In the genomic region with DNA sequence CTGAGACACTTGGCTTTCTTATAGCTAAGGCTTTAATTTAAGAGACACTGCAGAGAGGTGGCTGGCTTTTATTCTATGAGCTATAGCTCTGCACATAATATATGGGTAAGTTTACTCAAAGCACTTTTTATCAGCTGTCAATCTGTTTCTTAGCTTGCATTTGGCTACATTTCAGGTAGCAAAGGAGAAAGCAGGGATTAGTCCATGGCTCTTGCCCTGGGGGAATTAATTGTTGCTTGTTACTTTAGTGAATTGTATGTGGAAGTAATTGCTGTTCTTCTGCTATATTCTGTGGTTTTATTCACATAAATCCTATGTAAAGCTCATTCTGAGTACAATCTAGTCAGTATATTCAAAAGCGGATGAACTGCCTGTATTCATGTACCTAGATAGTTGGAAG, we compare ENCODE assay signal across 33 cellular contexts. TPM values are rescaled to one million over a fixed set of nuclear protein-coding genes. Genes with fewer than 3 reads are reported as not detected.
"Had no signal": no experiment of that assay in that cellular context is flagged by ENCODE, and none has a peak within 500 bp of the region (broad histone marks: within the 10 kb centered on the region; RNA-seq: fewer than 3 reads in every experiment).

No MANE protein-coding gene starts in this region.

- H3K27ac ChIP-seq: neural progenitor cell, parathyroid adenoma, stomach, thyroid gland, upper lobe of left lung, vagina had no signal

- H3K9ac ChIP-seq: neural progenitor cell, parathyroid adenoma had no signal

- H3K4me1 ChIP-seq: parathyroid adenoma, stomach, thyroid gland, upper lobe of left lung, vagina had no signal

- H3K27me3 ChIP-seq: neural progenitor cell, thyroid gland, upper lobe of left lung, vagina had no signal

- H3K36me3 ChIP-seq: neural progenitor cell, stomach, thyroid gland, upper lobe of left lung, vagina had no signal

- H3K36me3 Mint-ChIP-seq: activated naive CD4-positive, alpha-beta T cell treated with anti-CD3 and anti-CD28 coated beads, Interleukin-2, amount 50 U/mL, for 24 hours; memory B cell; naive thymus-derived CD4-positive, alpha-beta T cell; neural progenitor cell; stimulated activated naive B cell treated with anti-CD40 and anti-IgM and Interleukin-4, amounts not matched to agents 10 μg/mL and 1 μg/mL and 100 μg/mL, for 72 hours had no signal

- H3K9me3 ChIP-seq: stomach, thyroid gland, upper lobe of left lung, vagina had no signal

- DNase-seq: activated B cell treated with CpG ODN at 0.5 μM for 24 hours; activated CD4-positive, alpha-beta T cell treated with anti-CD3 and anti-CD28 coated beads, Interleukin-2, amount 50 U/mL, for 1 hour; activated CD8-positive, alpha-beta T cell treated with anti-CD3 and anti-CD28 coated beads for 36 hours; activated naive CD8-positive, alpha-beta T cell treated with anti-CD3 and anti-CD28 coated beads, Interleukin-2, amount 50 U/mL, for 24 hours; activated T-cell treated with anti-CD3 and anti-CD28 coated beads, Interleukin-2, amount 50 U/mL, for 4 hours; amygdala; caudate nucleus; cortex of kidney; effector memory CD8-positive, alpha-beta T cell; erythroblast; head of caudate nucleus; hippocampal formation; left colon; midbrain; naive thymus-derived CD4-positive, alpha-beta T cell; occipital lobe; right cardiac atrium; stimulated activated CD4-positive, alpha-beta T cell treated with anti-CD3 and anti-CD28 coated beads, Interleukin-15, amount 100 ng/mL, for 24 hours; stimulated activated CD4-positive, alpha-beta T cell treated with anti-CD3 and anti-CD28 coated beads, Interleukin-2, amount 100 ng/mL, for 24 hours; stimulated activated naive B cell treated with anti-CD40 and anti-IgM and Interleukin-4, amounts not matched to agents 10 μg/mL and 1 μg/mL and 100 μg/mL, for 72 hours; stomach; thyroid gland; upper lobe of left lung had no signal

- H3K27ac Mint-ChIP-seq: activated B cell treated with CpG ODN at 0.5 μM for 24 hours; activated CD8-positive, alpha-beta T cell treated with anti-CD3 and anti-CD28 coated beads for 36 hours; activated naive CD4-positive, alpha-beta T cell treated with anti-CD3 and anti-CD28 coated beads, Interleukin-2, amount 50 U/mL, for 24 hours; activated naive CD8-positive, alpha-beta T cell treated with anti-CD3 and anti-CD28 coated beads, Interleukin-2, amount 50 U/mL, for 24 hours; activated T-helper 17 cell treated with anti-CD3 and anti-CD28 coated beads, Interleukin-2, amount 50 U/mL, for 72 hours; effector memory CD8-positive, alpha-beta T cell; memory B cell; naive thymus-derived CD4-positive, alpha-beta T cell; neural progenitor cell; stimulated activated naive B cell treated with anti-CD40 and anti-IgM and Interleukin-4, amounts not matched to agents 10 μg/mL and 1 μg/mL and 100 μg/mL, for 72 hours had no signal

- ATAC-seq: activated CD8-positive, alpha-beta T cell treated with anti-CD3 and anti-CD28 coated beads for 36 hours; activated naive CD8-positive, alpha-beta T cell treated with anti-CD3 and anti-CD28 coated beads, Interleukin-2, amount 50 U/mL, for 24 hours; activated T-cell treated with anti-CD3 and anti-CD28 coated beads, Interleukin-2, amount 50 U/mL, for 4 hours; activated T-helper 17 cell treated with anti-CD3 and anti-CD28 coated beads, Interleukin-2, amount 50 U/mL, for 72 hours; effector memory CD8-positive, alpha-beta T cell; left colon; naive thymus-derived CD4-positive, alpha-beta T cell; right cardiac atrium; stimulated activated naive B cell treated with anti-CD40 and anti-IgM and Interleukin-4, amounts not matched to agents 10 μg/mL and 1 μg/mL and 100 μg/mL, for 72 hours had no signal

- H3K4me1 Mint-ChIP-seq: activated B cell treated with CpG ODN at 0.5 μM for 24 hours; activated naive CD4-positive, alpha-beta T cell treated with anti-CD3 and anti-CD28 coated beads, Interleukin-2, amount 50 U/mL, for 24 hours; activated naive CD8-positive, alpha-beta T cell treated with anti-CD3 and anti-CD28 coated beads, Interleukin-2, amount 50 U/mL, for 24 hours; activated T-helper 17 cell treated with anti-CD3 and anti-CD28 coated beads, Interleukin-2, amount 50 U/mL, for 72 hours; memory B cell; naive thymus-derived CD4-positive, alpha-beta T cell; stimulated activated naive B cell treated with anti-CD40 and anti-IgM and Interleukin-4, amounts not matched to agents 10 μg/mL and 1 μg/mL and 100 μg/mL, for 72 hours had no signal

- H2AFZ ChIP-seq: neural progenitor cell, parathyroid adenoma had no signal

- H3K9me3 Mint-ChIP-seq: activated B cell treated with CpG ODN at 0.5 μM for 24 hours; activated CD8-positive, alpha-beta T cell treated with anti-CD3 and anti-CD28 coated beads for 36 hours; activated naive CD4-positive, alpha-beta T cell treated with anti-CD3 and anti-CD28 coated beads, Interleukin-2, amount 50 U/mL, for 24 hours; activated naive CD8-positive, alpha-beta T cell treated with anti-CD3 and anti-CD28 coated beads, Interleukin-2, amount 50 U/mL, for 24 hours; activated T-cell treated with anti-CD3 and anti-CD28 coated beads, Interleukin-2, amount 50 U/mL, for 4 hours; memory B cell; neural progenitor cell had no signal

- H3K4me3 Mint-ChIP-seq: activated B cell treated with CpG ODN at 0.5 μM for 24 hours; activated CD8-positive, alpha-beta T cell treated with anti-CD3 and anti-CD28 coated beads for 36 hours; activated naive CD4-positive, alpha-beta T cell treated with anti-CD3 and anti-CD28 coated beads, Interleukin-2, amount 50 U/mL, for 24 hours; activated naive CD8-positive, alpha-beta T cell treated with anti-CD3 and anti-CD28 coated beads, Interleukin-2, amount 50 U/mL, for 24 hours; activated T-cell treated with anti-CD3 and anti-CD28 coated beads, Interleukin-2, amount 50 U/mL, for 4 hours; activated T-helper 17 cell treated with anti-CD3 and anti-CD28 coated beads, Interleukin-2, amount 50 U/mL, for 72 hours; effector memory CD8-positive, alpha-beta T cell; memory B cell; naive thymus-derived CD4-positive, alpha-beta T cell; neural progenitor cell; stimulated activated naive B cell treated with anti-CD40 and anti-IgM and Interleukin-4, amounts not matched to agents 10 μg/mL and 1 μg/mL and 100 μg/mL, for 72 hours had no signal

- H3K4me3 ChIP-seq: neural progenitor cell, stomach, thyroid gland, upper lobe of left lung, vagina had no signal

- H3K4me2 ChIP-seq: neural progenitor cell had no signal

- H3K79me2 ChIP-seq: parathyroid adenoma had no signal

RNA-seq across cellular contexts. Expression of gene CCDC39, which starts 14.4 kb away (rescaled TPM):
- total RNA-seq: activated B cell treated with CpG ODN at 0.5 μM for 24 hours; activated CD8-positive, alpha-beta T cell treated with anti-CD3 and anti-CD28 coated beads for 36 hours; activated T-cell treated with anti-CD3 and anti-CD28 coated beads, Interleukin-2, amount 50 U/mL, for 4 hours; activated T-helper 17 cell treated with anti-CD3 and anti-CD28 coated beads, Interleukin-2, amount 50 U/mL, for 72 hours; chondrocyte; left colon; naive thymus-derived CD4-positive, alpha-beta T cell; pulmonary artery endothelial cell; right cardiac atrium; vagina had no signal
- polyA plus RNA-seq: fibroblast of lung; keratinocyte; naive thymus-derived CD4-positive, alpha-beta T cell; right cardiac atrium; stomach had no signal
